In genomic region chr10:84850826-84851225, GRCh38 we compare ENCODE assay signal across 7 cellular contexts.
"Had no signal": no experiment of that assay in that cellular context is flagged by ENCODE, and none has a peak within 500 bp of the region (broad histone marks: within the 10 kb centered on the region; RNA-seq: fewer than 3 reads in every experiment).

No MANE protein-coding gene starts in this region.

- H3K4me1 Mint-ChIP-seq: IgD-negative memory B cell had no signal

- ATAC-seq: HepG2, K562 had no signal

- H3K27ac Mint-ChIP-seq: IgD-negative memory B cell had no signal

- H3K4me3 Mint-ChIP-seq: IgD-negative memory B cell had no signal

- H3K27ac ChIP-seq: HL-60 had no signal

- H3K36me3 Mint-ChIP-seq: IgD-negative memory B cell had no signal

- H3K4me3 ChIP-seq: K562 had no signal

- DNase-seq: IMR-90, KBM-7, KG1 had no signal
